In the genomic region with DNA sequence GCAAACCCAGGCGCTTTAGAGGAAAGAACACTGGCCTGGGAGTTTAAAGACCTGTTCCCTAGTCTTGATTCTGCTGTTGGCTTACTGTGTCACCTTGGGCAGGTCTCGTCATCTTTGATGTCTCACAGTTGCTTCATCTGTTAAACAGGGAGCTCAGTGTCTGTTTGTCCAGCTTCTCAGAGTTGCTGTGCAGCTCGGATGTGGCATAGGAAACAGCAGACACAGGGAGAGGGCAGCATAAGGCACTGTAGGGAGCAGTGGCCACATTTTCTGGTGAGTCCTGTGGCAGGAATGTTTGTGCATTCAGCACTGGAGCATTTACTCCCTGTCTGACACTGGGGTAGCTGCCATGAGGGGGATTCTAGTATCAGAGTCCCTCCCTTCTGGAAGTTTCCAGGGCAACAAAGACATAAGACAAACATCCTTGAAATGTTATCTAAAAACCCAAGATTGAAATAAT, we compare ENCODE assay signal across 2 cellular contexts.
TF ChIP-seq lines count a peak whose summit lies in the region.

No MANE protein-coding gene starts in this region.

TF ChIP-seq in GM23338, 12 proteins besides CTCF, POLR2A, EP300 and RAD21 (continued from another document):
- TF ChIP-seq, protein P1, sequence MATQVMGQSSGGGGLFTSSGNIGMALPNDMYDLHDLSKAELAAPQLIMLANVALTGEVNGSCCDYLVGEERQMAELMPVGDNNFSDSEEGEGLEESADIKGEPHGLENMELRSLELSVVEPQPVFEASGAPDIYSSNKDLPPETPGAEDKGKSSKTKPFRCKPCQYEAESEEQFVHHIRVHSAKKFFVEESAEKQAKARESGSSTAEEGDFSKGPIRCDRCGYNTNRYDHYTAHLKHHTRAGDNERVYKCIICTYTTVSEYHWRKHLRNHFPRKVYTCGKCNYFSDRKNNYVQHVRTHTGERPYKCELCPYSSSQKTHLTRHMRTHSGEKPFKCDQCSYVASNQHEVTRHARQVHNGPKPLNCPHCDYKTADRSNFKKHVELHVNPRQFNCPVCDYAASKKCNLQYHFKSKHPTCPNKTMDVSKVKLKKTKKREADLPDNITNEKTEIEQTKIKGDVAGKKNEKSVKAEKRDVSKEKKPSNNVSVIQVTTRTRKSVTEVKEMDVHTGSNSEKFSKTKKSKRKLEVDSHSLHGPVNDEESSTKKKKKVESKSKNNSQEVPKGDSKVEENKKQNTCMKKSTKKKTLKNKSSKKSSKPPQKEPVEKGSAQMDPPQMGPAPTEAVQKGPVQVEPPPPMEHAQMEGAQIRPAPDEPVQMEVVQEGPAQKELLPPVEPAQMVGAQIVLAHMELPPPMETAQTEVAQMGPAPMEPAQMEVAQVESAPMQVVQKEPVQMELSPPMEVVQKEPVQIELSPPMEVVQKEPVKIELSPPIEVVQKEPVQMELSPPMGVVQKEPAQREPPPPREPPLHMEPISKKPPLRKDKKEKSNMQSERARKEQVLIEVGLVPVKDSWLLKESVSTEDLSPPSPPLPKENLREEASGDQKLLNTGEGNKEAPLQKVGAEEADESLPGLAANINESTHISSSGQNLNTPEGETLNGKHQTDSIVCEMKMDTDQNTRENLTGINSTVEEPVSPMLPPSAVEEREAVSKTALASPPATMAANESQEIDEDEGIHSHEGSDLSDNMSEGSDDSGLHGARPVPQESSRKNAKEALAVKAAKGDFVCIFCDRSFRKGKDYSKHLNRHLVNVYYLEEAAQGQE (IDR thresholded peaks at IDR 0.05; ENCODE audit: unreplicated experiment) = no peak
- TF ChIP-seq NANOG (IDR thresholded peaks at IDR 0.05; ENCODE audit: borderline replicate concordance) = no peak
- TF ChIP-seq JUNB (IDR thresholded peaks at IDR 0.05; ENCODE audit: unreplicated experiment) = no peak
- no peak for TF ChIP-seq STAT1 (IDR thresholded peaks at IDR 0.05; ENCODE audit: unreplicated experiment)
- TF ChIP-seq ZNF331 (CRISPR knock-in tag; IDR thresholded peaks at IDR 0.05; ENCODE audit: low read depth) = no peak
- TF ChIP-seq, protein P2, sequence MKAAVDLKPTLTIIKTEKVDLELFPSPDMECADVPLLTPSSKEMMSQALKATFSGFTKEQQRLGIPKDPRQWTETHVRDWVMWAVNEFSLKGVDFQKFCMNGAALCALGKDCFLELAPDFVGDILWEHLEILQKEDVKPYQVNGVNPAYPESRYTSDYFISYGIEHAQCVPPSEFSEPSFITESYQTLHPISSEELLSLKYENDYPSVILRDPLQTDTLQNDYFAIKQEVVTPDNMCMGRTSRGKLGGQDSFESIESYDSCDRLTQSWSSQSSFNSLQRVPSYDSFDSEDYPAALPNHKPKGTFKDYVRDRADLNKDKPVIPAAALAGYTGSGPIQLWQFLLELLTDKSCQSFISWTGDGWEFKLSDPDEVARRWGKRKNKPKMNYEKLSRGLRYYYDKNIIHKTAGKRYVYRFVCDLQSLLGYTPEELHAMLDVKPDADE (IDR thresholded peaks at IDR 0.05) = no peak
- TF ChIP-seq EZH2 (IDR thresholded peaks at IDR 0.05; ENCODE audit: low read depth, unreplicated experiment) = no peak
- TF ChIP-seq, protein P3, sequence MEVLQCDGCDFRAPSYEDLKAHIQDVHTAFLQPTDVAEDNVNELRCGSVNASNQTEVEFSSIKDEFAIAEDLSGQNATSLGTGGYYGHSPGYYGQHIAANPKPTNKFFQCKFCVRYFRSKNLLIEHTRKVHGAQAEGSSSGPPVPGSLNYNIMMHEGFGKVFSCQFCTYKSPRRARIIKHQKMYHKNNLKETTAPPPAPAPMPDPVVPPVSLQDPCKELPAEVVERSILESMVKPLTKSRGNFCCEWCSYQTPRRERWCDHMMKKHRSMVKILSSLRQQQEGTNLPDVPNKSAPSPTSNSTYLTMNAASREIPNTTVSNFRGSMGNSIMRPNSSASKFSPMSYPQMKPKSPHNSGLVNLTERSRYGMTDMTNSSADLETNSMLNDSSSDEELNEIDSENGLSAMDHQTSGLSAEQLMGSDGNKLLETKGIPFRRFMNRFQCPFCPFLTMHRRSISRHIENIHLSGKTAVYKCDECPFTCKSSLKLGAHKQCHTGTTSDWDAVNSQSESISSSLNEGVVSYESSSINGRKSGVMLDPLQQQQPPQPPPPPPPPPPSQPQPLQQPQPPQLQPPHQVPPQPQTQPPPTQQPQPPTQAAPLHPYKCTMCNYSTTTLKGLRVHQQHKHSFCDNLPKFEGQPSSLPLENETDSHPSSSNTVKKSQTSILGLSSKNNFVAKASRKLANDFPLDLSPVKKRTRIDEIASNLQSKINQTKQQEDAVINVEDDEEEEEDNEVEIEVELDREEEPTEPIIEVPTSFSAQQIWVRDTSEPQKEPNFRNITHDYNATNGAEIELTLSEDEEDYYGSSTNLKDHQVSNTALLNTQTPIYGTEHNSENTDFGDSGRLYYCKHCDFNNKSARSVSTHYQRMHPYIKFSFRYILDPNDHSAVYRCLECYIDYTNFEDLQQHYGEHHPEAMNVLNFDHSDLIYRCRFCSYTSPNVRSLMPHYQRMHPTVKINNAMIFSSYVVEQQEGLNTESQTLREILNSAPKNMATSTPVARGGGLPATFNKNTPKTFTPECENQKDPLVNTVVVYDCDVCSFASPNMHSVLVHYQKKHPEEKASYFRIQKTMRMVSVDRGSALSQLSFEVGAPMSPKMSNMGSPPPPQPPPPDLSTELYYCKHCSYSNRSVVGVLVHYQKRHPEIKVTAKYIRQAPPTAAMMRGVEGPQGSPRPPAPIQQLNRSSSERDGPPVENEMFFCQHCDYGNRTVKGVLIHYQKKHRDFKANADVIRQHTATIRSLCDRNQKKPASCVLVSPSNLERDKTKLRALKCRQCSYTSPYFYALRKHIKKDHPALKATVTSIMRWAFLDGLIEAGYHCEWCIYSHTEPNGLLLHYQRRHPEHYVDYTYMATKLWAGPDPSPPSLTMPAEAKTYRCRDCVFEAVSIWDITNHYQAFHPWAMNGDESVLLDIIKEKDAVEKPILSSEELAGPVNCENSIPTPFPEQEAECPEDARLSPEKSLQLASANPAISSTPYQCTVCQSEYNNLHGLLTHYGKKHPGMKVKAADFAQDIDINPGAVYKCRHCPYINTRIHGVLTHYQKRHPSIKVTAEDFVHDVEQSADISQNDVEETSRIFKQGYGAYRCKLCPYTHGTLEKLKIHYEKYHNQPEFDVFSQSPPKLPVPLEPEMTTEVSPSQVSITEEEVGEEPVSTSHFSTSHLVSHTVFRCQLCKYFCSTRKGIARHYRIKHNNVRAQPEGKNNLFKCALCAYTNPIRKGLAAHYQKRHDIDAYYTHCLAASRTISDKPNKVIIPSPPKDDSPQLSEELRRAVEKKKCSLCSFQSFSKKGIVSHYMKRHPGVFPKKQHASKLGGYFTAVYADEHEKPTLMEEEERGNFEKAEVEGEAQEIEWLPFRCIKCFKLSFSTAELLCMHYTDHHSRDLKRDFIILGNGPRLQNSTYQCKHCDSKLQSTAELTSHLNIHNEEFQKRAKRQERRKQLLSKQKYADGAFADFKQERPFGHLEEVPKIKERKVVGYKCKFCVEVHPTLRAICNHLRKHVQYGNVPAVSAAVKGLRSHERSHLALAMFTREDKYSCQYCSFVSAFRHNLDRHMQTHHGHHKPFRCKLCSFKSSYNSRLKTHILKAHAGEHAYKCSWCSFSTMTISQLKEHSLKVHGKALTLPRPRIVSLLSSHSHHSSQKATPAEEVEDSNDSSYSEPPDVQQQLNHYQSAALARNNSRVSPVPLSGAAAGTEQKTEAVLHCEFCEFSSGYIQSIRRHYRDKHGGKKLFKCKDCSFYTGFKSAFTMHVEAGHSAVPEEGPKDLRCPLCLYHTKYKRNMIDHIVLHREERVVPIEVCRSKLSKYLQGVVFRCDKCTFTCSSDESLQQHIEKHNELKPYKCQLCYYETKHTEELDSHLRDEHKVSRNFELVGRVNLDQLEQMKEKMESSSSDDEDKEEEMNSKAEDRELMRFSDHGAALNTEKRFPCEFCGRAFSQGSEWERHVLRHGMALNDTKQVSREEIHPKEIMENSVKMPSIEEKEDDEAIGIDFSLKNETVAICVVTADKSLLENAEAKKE (CRISPR knock-in tag; IDR thresholded peaks at IDR 0.05) = no peak
- TF ChIP-seq CREB1 (CRISPR knock-in tag; IDR thresholded peaks at IDR 0.05; ENCODE audit: low read depth) = no peak
- TF ChIP-seq ZNF114 (CRISPR knock-in tag; IDR thresholded peaks at IDR 0.05) = no peak
TF ChIP-seq in GM23338: peak in this region for 0.

TF ChIP-seq in SK-N-SH, 30 proteins besides CTCF, POLR2A, EP300 and RAD21 (continued from another document):
- TF ChIP-seq, protein P1 (IDR thresholded peaks at IDR 0.05; ENCODE audit: low read depth, low read length) = no peak
- no peak for TF ChIP-seq RFX5 (IDR thresholded peaks at IDR 0.05; ENCODE audit: low read length)
- TF ChIP-seq, protein P4, sequence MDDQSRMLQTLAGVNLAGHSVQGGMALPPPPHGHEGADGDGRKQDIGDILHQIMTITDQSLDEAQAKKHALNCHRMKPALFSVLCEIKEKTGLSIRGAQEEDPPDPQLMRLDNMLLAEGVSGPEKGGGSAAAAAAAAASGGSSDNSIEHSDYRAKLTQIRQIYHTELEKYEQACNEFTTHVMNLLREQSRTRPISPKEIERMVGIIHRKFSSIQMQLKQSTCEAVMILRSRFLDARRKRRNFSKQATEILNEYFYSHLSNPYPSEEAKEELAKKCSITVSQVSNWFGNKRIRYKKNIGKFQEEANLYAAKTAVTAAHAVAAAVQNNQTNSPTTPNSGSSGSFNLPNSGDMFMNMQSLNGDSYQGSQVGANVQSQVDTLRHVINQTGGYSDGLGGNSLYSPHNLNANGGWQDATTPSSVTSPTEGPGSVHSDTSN (IDR thresholded peaks at IDR 0.05) = no peak
- no peak for TF ChIP-seq MXI1 (IDR thresholded peaks at IDR 0.05; ENCODE audit: low read depth, low read length)
